Comparison of ENCODE assay signal across 8 cellular contexts in genomic region chr14:54565236-54566151, GRCh38. TPM values are rescaled to one million over a fixed set of nuclear protein-coding genes. Genes with fewer than 3 reads are reported as not detected.
DNase-seq lines count a peak whose midpoint lies in the region; ATAC-seq, FAIRE-seq and TF ChIP-seq lines count a peak whose summit lies in the region.

No MANE protein-coding gene starts in this region.

- H3K4me1 ChIP-seq in right atrium auricular region, result peaks cover 0 to 39% of the 10 kb centered on the region in 2 donors
- peaks cover 32% of the 10 kb centered on the region for H3K4me1 ChIP-seq in psoas muscle
- H3K4me1 ChIP-seq in vagina, result peaks cover 36% of the 10 kb centered on the region

- peaks cover under 1 to 11% of the 10 kb centered on the region in 2 donors for H3K27me3 Mint-ChIP-seq in T-cell

- POLR2A ChIA-PET in GM10248 (lab: Yijun Ruan, JAX) (interaction anchor here (0.5 to 0.9 kb wide), 2 partner anchors 164 to 1909 kb away, joined by 3 read pairs; no protein-coding TSS in a partner anchor), T-cell (lab: Charles Lee) (interaction anchor here in 1 of 2 donors (1.0 to 1.2 kb wide), 2 partner anchors 56 to 104 kb away, joined by 5 to 6 read pairs; partner anchors contain the start of gene CGRRF1)

- H3K9me3 ChIP-seq in MG63 (no peaks in the 10 kb centered on the region), right atrium auricular region (no peaks in the 10 kb centered on the region), psoas muscle (no peaks in the 10 kb centered on the region), vagina (no peaks in the 10 kb centered on the region)

- H3K36me3 ChIP-seq in MG63 (peaks cover 18% of the 10 kb centered on the region), right atrium auricular region (peaks cover 14% of the 10 kb centered on the region), psoas muscle (ENCODE audit: insufficient read depth in 1 of 2, low read depth in 1 of 2) (no peaks in the 10 kb centered on the region), vagina (no peaks in the 10 kb centered on the region)

- no peaks in the 10 kb centered on the region for H3K9me3 Mint-ChIP-seq in T-cell

- TF ChIP-seq CTCF in GM10248 (IDR thresholded peaks at IDR 0.05; ENCODE audit: control extremely low read depth, extremely low read depth, low read depth, missing control alignments) (peak; percentile 19), right atrium auricular region (IDR thresholded peaks at IDR 0.05) (peak in 1 of 2 donors; percentile 59), psoas muscle (IDR thresholded peaks at IDR 0.05) (peak; percentile 27), vagina (IDR thresholded peaks at IDR 0.05) (no peak)

- H3K36me3 Mint-ChIP-seq in T-cell, result no peaks in the 10 kb centered on the region

- ATAC-seq in T-cell (replicated peaks in 1 of 4), result peak; percentile 74 to 78 (median 76)
- peak; percentile 75 to 80 (median 76) for ATAC-seq in psoas muscle

- WGBS in psoas muscle, 3 donors, result 0 to 1% (median 0%) methylated on average over 67 to 86 of the region's 86 CpGs

- H3K27ac Mint-ChIP-seq in T-cell, result peak overlapping the region; percentile 49 to 77

- H3K27me3 ChIP-seq in MG63 (no peaks in the 10 kb centered on the region), right atrium auricular region (no peaks in the 10 kb centered on the region), psoas muscle (ENCODE audit: insufficient read depth in 3 of 3, low read length in 2 of 3) (no peaks in the 10 kb centered on the region), vagina (no peaks in the 10 kb centered on the region)

- H3K27ac ChIP-seq in right atrium auricular region (peak overlapping the region; percentile 99), psoas muscle (peak overlapping the region; percentile 99), vagina (peak overlapping the region; percentile 99)

- intact Hi-C loops in psoas muscle (cut with DNase I) (loop anchor here (1.0 to 5.0 kb wide), 6 partner anchors 87 to 208 kb away; no protein-coding TSS in a partner anchor), vagina (cut with DNase I) (loop anchor here (1.0 to 2.0 kb wide), 2 partner anchors 121 to 208 kb away; no protein-coding TSS in a partner anchor)

- no peak for FAIRE-seq in H54 (lab: Jason Lieb, UNC)

- CTCF ChIA-PET in GM10248 (lab: Yijun Ruan, JAX), result interaction anchor here (0.8 to 9.3 kb wide), 23 partner anchors 12 to 243 kb away, joined by 3 to 149 read pairs (median 5); partner anchors contain the start of gene CGRRF1
- CTCF ChIA-PET in T-cell (lab: Charles Lee), result interaction anchor here (0.6 to 5.7 kb wide), 14 partner anchors 8 to 240 kb away, joined by 3 to 97 read pairs (median 11); no protein-coding TSS in a partner anchor

- TF ChIP-seq POLR2A in H54 (IDR thresholded peaks at IDR 0.05; ENCODE audit: low read depth, low read length) (peak; percentile 57), vagina (IDR thresholded peaks at IDR 0.05) (peak; percentile 14 to 90)

- DNase-seq in GM10248 (ENCODE audit: extremely low spot score) (peak; percentile 86), H54 (ENCODE audit: insufficient read length, low spot score) (peak; percentile 63), MG63 (peak; percentile 87), T-cell (peak; percentile 47 to 80 (median 74)), amygdala (lab: John Stamatoyannopoulos, UW) (peak; percentile 37 to 92 (median 80)), right atrium auricular region (ENCODE audit: low spot score) (peak; percentile 98), psoas muscle (peak; percentile 96 to 97), vagina (ENCODE audit: extremely low spot score in 2 of 2) (peak in 1 of 2 donors; percentile 97)

- peak overlapping the region; percentile 78 to 97 (median 82) for H3K4me3 Mint-ChIP-seq in T-cell

- peaks cover 13 to 21% (median 15%) of the 10 kb centered on the region in 3 donors for H3K4me1 Mint-ChIP-seq in T-cell

- H3K4me3 ChIP-seq in MG63 (peak overlapping the region; percentile 68), right atrium auricular region (peak overlapping the region; percentile 72 to 76), psoas muscle (peak overlapping the region; percentile 86), vagina (peak overlapping the region; percentile 75 to 86)

RNA-seq across cellular contexts. Expression of gene SAMD4A, which starts 1.4 kb away (rescaled TPM):
- total RNA-seq in MG63 (2014; rRNA removed; shearing (Covaris generic); ENCODE audit: low replicate concordance), result 6.0 and 8.7 TPM in 2 replicates
- total RNA-seq in T-cell, result 1 to 10 TPM; 1.2 to 3.9 (median 1.3) TPM
- total RNA-seq in right atrium auricular region, result 100 to 1,000 TPM in 1 of 2 donors, 10 to 100 TPM in 1; 74.5 to 102 TPM
- total RNA-seq in psoas muscle, result 100 to 1,000 TPM in 1 of 4 donors, 10 to 100 TPM in 3; 66.7 to 139 (median 76.3) TPM
- polyA plus RNA-seq in psoas muscle, result 10 to 100 TPM in 2 of 3 donors, 1 to 10 TPM in 1; 9.6 to 67.9 (median 22.1) TPM
- 43.0 TPM for total RNA-seq in vagina

RNA-seq across cellular contexts. Expression of gene CGRRF1, which starts 55.8 kb away (rescaled TPM):
- total RNA-seq in MG63 (2014; rRNA removed; shearing (Covaris generic); ENCODE audit: low replicate concordance), result 5.9 and 6.0 TPM in 2 replicates
- total RNA-seq in T-cell, result 10 to 100 TPM; 14.2 to 28.0 (median 14.9) TPM
- 10 to 100 TPM; 12.4 to 17.4 TPM for total RNA-seq in right atrium auricular region
- total RNA-seq in psoas muscle, result 10 to 100 TPM; 14.1 to 25.8 (median 22.7) TPM
- 10 to 100 TPM; 21.0 to 41.9 (median 21.6) TPM for polyA plus RNA-seq in psoas muscle
- total RNA-seq in vagina, result 9.6 TPM

Comparison
In these comparisons a context has a peak if more than half of its experiments do, and no peak if none do; other contexts are left out.
1. CTCF ChIP-seq: peak in GM10248 (single experiment) and psoas muscle (single experiment); none in vagina (0 of 3).
2. Peak in every context shown above with its lines, with median percentiles within 50 percentile points of each other: H3K4me3 ChIP-seq and H3K27ac ChIP-seq.